Comparison of ENCODE assay signal across 15 cellular contexts in genomic region chr15:31974154-31974794, GRCh38. TPM values are rescaled to one million over a fixed set of nuclear protein-coding genes. Genes with fewer than 3 reads are reported as not detected.
A peak's percentile ranks its signal among the peaks of the same experiment; 100 is the strongest.
DNase-seq lines count a peak whose midpoint lies in the region; ATAC-seq and TF ChIP-seq lines count a peak whose summit lies in the region.
"Had no signal": no experiment of that assay in that cellular context is flagged by ENCODE, and none has a peak within 500 bp of the region (broad histone marks: within the 10 kb centered on the region; RNA-seq: fewer than 3 reads in every experiment).

No MANE protein-coding gene starts in this region.

- no peak overlapping the region for H3K4me3 ChIP-seq in esophagus muscularis mucosa
- H3K4me3 ChIP-seq: BLaER1 treated with 17β-estradiol and CSF1 and Interleukin-3, amounts not matched to agents 10 nM and 100 nM; GM12878; HAP-1 had no signal

- no peak overlapping the region for H3K27ac Mint-ChIP-seq in activated CD4-positive, alpha-beta T cell treated with anti-CD3 and anti-CD28 coated beads, Interleukin-2, amount 10 ng/mL, durations not matched to agents 24 days and 14 days
- H3K27ac Mint-ChIP-seq in WTC11: no peak overlapping the region
- H3K27ac Mint-ChIP-seq in effector memory CD8-positive, alpha-beta T cell: no peak overlapping the region
- H3K27ac Mint-ChIP-seq in natural killer cell treated with Interleukin-12 subunit alpha and Interleukin-12 subunit beta and Interleukin-15 and Interleukin-18, amount 100 ng/mL, for 72 hours: no peak overlapping the region
- H3K27ac Mint-ChIP-seq: CD4-positive, CD25-positive, alpha-beta regulatory T cell had no signal

- no peaks in the 10 kb centered on the region for H3K9me3 Mint-ChIP-seq in activated CD4-positive, alpha-beta T cell treated with anti-CD3 and anti-CD28 coated beads, Interleukin-2, amount 10 ng/mL, durations not matched to agents 24 days and 14 days
- no peaks in the 10 kb centered on the region for H3K9me3 Mint-ChIP-seq in WTC11
- H3K9me3 Mint-ChIP-seq in effector memory CD8-positive, alpha-beta T cell: no peaks in the 10 kb centered on the region
- no peaks in the 10 kb centered on the region for H3K9me3 Mint-ChIP-seq in natural killer cell treated with Interleukin-12 subunit alpha and Interleukin-12 subunit beta and Interleukin-15 and Interleukin-18, amount 100 ng/mL, for 72 hours
- H3K9me3 Mint-ChIP-seq: CD4-positive, CD25-positive, alpha-beta regulatory T cell had no signal

- 62% methylated on average over 2 of the region's 6 CpGs for WGBS in esophagus muscularis mucosa

- ATAC-seq in WTC11: peak; percentile 31
- no peak for ATAC-seq in effector memory CD8-positive, alpha-beta T cell (replicated peaks)
- no peak for ATAC-seq in HG02798 (IDR thresholded peaks at IDR 0.05; ENCODE audit: poor library complexity, unreplicated experiment)
- no peak for ATAC-seq in natural killer cell treated with Interleukin-12 subunit alpha and Interleukin-12 subunit beta and Interleukin-15 and Interleukin-18, amount 100 ng/mL, for 72 hours

- H3K27me3 ChIP-seq in esophagus muscularis mucosa: peaks cover 0 to 45% (median 4%) of the 10 kb centered on the region in 4 donors
- H3K27me3 ChIP-seq: BLaER1 treated with 17β-estradiol and CSF1 and Interleukin-3, amounts not matched to agents 10 nM and 100 nM had no signal

- CTCF ChIA-PET in WTC11 (lab: Charles Lee): interaction anchor here (0.7 to 5.4 kb wide), 26 partner anchors 10 to 534 kb away, joined by 3 to 168 read pairs (median 4); partner anchors contain the start of gene CHRNA7

- TF ChIP-seq CTCF in WTC11 (IDR thresholded peaks at IDR 0.05): no peak
- no peak for TF ChIP-seq CTCF in esophagus muscularis mucosa (IDR thresholded peaks at IDR 0.05)

- no peak for TF ChIP-seq EP300 in esophagus muscularis mucosa (IDR thresholded peaks at IDR 0.05)

- H3K9me3 ChIP-seq in esophagus muscularis mucosa: no peaks in the 10 kb centered on the region
- H3K9me3 ChIP-seq: BLaER1 treated with 17β-estradiol and CSF1 and Interleukin-3, amounts not matched to agents 10 nM and 100 nM; HAP-1 had no signal

- no peak overlapping the region for H3K27ac ChIP-seq in esophagus muscularis mucosa (replicated peaks in 1 of 4)
- H3K27ac ChIP-seq: BLaER1 treated with 17β-estradiol and CSF1 and Interleukin-3, amounts not matched to agents 10 nM and 100 nM; GM23248; HL-60 had no signal

- DNase-seq in activated CD4-positive, alpha-beta T cell treated with anti-CD3 and anti-CD28 coated beads, Interleukin-2, amount 10 ng/mL, durations not matched to agents 24 days and 14 days: peak; percentile 53
- DNase-seq in activated CD4-positive, alpha-beta T cell treated with anti-CD3 and anti-CD28 coated beads for 4 hours: no peak
- DNase-seq in WTC11 (ENCODE audit: low spot score) (peak; percentile 26), esophagus muscularis mucosa (ENCODE audit: extremely low spot score) (peak; percentile 89), middle frontal gyrus (ENCODE audit: extremely low spot score, low spot score) (no peak)
- DNase-seq in effector memory CD8-positive, alpha-beta T cell: no peak
- DNase-seq in natural killer cell treated with Interleukin-12 subunit alpha and Interleukin-12 subunit beta and Interleukin-15 and Interleukin-18, amount 100 ng/mL, for 72 hours (ENCODE audit: low spot score): no peak
- DNase-seq: 8988T had no signal

- no peak for TF ChIP-seq POLR2A in esophagus muscularis mucosa (IDR thresholded peaks at IDR 0.05; ENCODE audit: low read depth)

- H3K4me3 Mint-ChIP-seq in activated CD4-positive, alpha-beta T cell treated with anti-CD3 and anti-CD28 coated beads, Interleukin-2, amount 10 ng/mL, durations not matched to agents 24 days and 14 days: no peak overlapping the region
- no peak overlapping the region for H3K4me3 Mint-ChIP-seq in WTC11
- H3K4me3 Mint-ChIP-seq in effector memory CD8-positive, alpha-beta T cell: no peak overlapping the region
- H3K4me3 Mint-ChIP-seq in natural killer cell treated with Interleukin-12 subunit alpha and Interleukin-12 subunit beta and Interleukin-15 and Interleukin-18, amount 100 ng/mL, for 72 hours: no peak overlapping the region

- H3K27me3 Mint-ChIP-seq in activated CD4-positive, alpha-beta T cell treated with anti-CD3 and anti-CD28 coated beads, Interleukin-2, amount 10 ng/mL, durations not matched to agents 24 days and 14 days: peaks cover 6% of the 10 kb centered on the region
- peaks cover 15% of the 10 kb centered on the region for H3K27me3 Mint-ChIP-seq in WTC11 (ENCODE audit: low read depth)
- H3K27me3 Mint-ChIP-seq in effector memory CD8-positive, alpha-beta T cell: peaks cover 50 to 61% of the 10 kb centered on the region in 2 donors
- H3K27me3 Mint-ChIP-seq in natural killer cell treated with Interleukin-12 subunit alpha and Interleukin-12 subunit beta and Interleukin-15 and Interleukin-18, amount 100 ng/mL, for 72 hours: peaks cover 33 to 42% of the 10 kb centered on the region in 2 donors

- intact Hi-C loops in activated CD4-positive, alpha-beta T cell treated with anti-CD3 and anti-CD28 coated beads, Interleukin-2, amount 10 ng/mL, durations not matched to agents 24 days and 14 days (cut with micrococcal nuclease): no loop called here
- intact Hi-C loops in esophagus muscularis mucosa (cut with DNase I): no loop called here

- H3K4me1 ChIP-seq in esophagus muscularis mucosa: peaks cover 6 to 16% (median 12%) of the 10 kb centered on the region in 4 donors

- no peaks in the 10 kb centered on the region for H3K36me3 Mint-ChIP-seq in activated CD4-positive, alpha-beta T cell treated with anti-CD3 and anti-CD28 coated beads, Interleukin-2, amount 10 ng/mL, durations not matched to agents 24 days and 14 days (ENCODE audit: low read depth)
- no peaks in the 10 kb centered on the region for H3K36me3 Mint-ChIP-seq in WTC11
- no peaks in the 10 kb centered on the region for H3K36me3 Mint-ChIP-seq in effector memory CD8-positive, alpha-beta T cell (ENCODE audit: insufficient read depth)
- no peaks in the 10 kb centered on the region for H3K36me3 Mint-ChIP-seq in natural killer cell treated with Interleukin-12 subunit alpha and Interleukin-12 subunit beta and Interleukin-15 and Interleukin-18, amount 100 ng/mL, for 72 hours
- H3K36me3 Mint-ChIP-seq: CD4-positive, CD25-positive, alpha-beta regulatory T cell had no signal

- POLR2A ChIA-PET in WTC11 (lab: Charles Lee): no interaction called here

- peaks cover 5% of the 10 kb centered on the region for H3K4me1 Mint-ChIP-seq in activated CD4-positive, alpha-beta T cell treated with anti-CD3 and anti-CD28 coated beads, Interleukin-2, amount 10 ng/mL, durations not matched to agents 24 days and 14 days
- peaks cover 27% of the 10 kb centered on the region for H3K4me1 Mint-ChIP-seq in WTC11
- H3K4me1 Mint-ChIP-seq in effector memory CD8-positive, alpha-beta T cell (ENCODE audit: low read depth in 2 of 2): peaks cover 8 to 9% of the 10 kb centered on the region in 2 donors
- peaks cover 0 to 15% of the 10 kb centered on the region in 2 donors for H3K4me1 Mint-ChIP-seq in natural killer cell treated with Interleukin-12 subunit alpha and Interleukin-12 subunit beta and Interleukin-15 and Interleukin-18, amount 100 ng/mL, for 72 hours (ENCODE audit: low read depth in 2 of 2)

- H3K36me3 ChIP-seq in esophagus muscularis mucosa: no peaks in the 10 kb centered on the region
- H3K36me3 ChIP-seq: BLaER1 treated with 17β-estradiol and CSF1 and Interleukin-3, amounts not matched to agents 10 nM and 100 nM; HAP-1 had no signal

TF ChIP-seq in WTC11, 78 proteins besides CTCF, POLR2A, EP300 and RAD21:
- TF ChIP-seq SMAD3 (CRISPR knock-in tag; IDR thresholded peaks at IDR 0.05; ENCODE audit: borderline replicate concordance): no peak
- no peak for TF ChIP-seq PREB (CRISPR knock-in tag; IDR thresholded peaks at IDR 0.05; ENCODE audit: borderline replicate concordance)
- no peak for TF ChIP-seq HMGA2 (CRISPR knock-in tag; IDR thresholded peaks at IDR 0.05)

RNA-seq across cellular contexts. Expression of gene CHRNA7, which starts 56.0 kb away (rescaled TPM):
- total RNA-seq in activated CD4-positive, alpha-beta T cell treated with anti-CD3 and anti-CD28 coated beads, Interleukin-2, amount 10 ng/mL, durations not matched to agents 24 days and 14 days: 0.12 TPM in 1 of 2 replicates, not detected in the other
- total RNA-seq in WTC11 (2021): 5.6 to 7.8 TPM (median 7.3 TPM) in 3 replicates
- total RNA-seq in esophagus muscularis mucosa: 1 to 10 TPM in 3 of 4 donors, under 1 TPM in 1; 0.83 to 2.8 (median 1.7) TPM
- total RNA-seq in natural killer cell treated with Interleukin-12 subunit alpha and Interleukin-12 subunit beta and Interleukin-15 and Interleukin-18, amount 100 ng/mL, for 72 hours: 1 to 10 TPM; 1.2 TPM
- total RNA-seq: CD4-positive, CD25-positive, alpha-beta regulatory T cell; GM12878; GM23248 had no signal

Comparison
In these comparisons a context has a peak if more than half of its experiments do, and no peak if none do; other contexts are left out.
1. DNase-seq: peak in activated CD4-positive, alpha-beta T cell treated with anti-CD3 and anti-CD28 coated beads, Interleukin-2, amount 10 ng/mL, durations not matched to agents 24 days and 14 days (single experiment), WTC11 (single experiment) and esophagus muscularis mucosa (single experiment); none in activated CD4-positive, alpha-beta T cell treated with anti-CD3 and anti-CD28 coated beads for 4 hours (0 of 2), middle frontal gyrus (single experiment), effector memory CD8-positive, alpha-beta T cell (0 of 3) and natural killer cell treated with Interleukin-12 subunit alpha and Interleukin-12 subunit beta and Interleukin-15 and Interleukin-18, amount 100 ng/mL, for 72 hours (single experiment).